ENCODE assay signal across 20 cellular contexts in the genomic region with DNA sequence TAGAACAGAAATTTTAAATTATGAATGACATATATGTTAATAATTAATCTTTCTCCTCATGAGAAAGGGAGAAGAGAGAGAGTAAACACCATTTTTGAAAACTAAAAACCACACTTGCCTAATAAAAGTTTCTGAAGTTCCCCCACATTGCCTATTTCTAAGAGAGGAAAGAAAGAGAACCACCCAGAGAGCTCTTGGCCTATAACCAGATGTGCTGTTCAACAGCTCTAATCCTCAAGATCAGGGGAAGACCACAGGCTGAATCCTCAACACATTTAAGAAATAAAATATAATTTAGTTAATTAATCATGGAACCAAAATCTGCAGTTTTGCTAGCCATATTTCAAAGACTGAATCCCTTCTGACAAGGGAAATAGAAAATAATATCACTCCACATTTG. TPM values are rescaled to one million over a fixed set of nuclear protein-coding genes. Genes with fewer than 3 reads are reported as not detected.
"Had no signal": no experiment of that assay in that cellular context is flagged by ENCODE, and none has a peak within 500 bp of the region (broad histone marks: within the 10 kb centered on the region; RNA-seq: fewer than 3 reads in every experiment).

No MANE protein-coding gene starts in this region.

- H3K9me3 Mint-ChIP-seq: activated naive CD8-positive, alpha-beta T cell treated with anti-CD3 and anti-CD28 coated beads, Interleukin-2, amount 50 U/mL, for 24 hours; activated T-helper 17 cell treated with anti-CD3 and anti-CD28 coated beads, Interleukin-2, amount 50 U/mL, for 72 hours; memory B cell; stimulated activated memory B cell treated with anti-CD40 and anti-IgM and Interleukin-4, amounts not matched to agents 10 μg/mL and 1 μg/mL and 100 μg/mL, for 72 hours; T-cell had no signal

- DNase-seq: activated CD4-positive, alpha-beta T cell treated with anti-CD3 and anti-CD28 coated beads, Interleukin-2, amount 50 U/mL, for 1 hour; activated naive CD4-positive, alpha-beta T cell treated with Interleukin-2 at 50 U/mL for 16 hours; activated naive CD8-positive, alpha-beta T cell treated with anti-CD3 and anti-CD28 coated beads, Interleukin-2, amount 50 U/mL, for 24 hours; activated T-cell treated with anti-CD3 and anti-CD28 coated beads for 4 hours; foreskin fibroblast; glutamatergic neuron; hypothalamus; left ventricle myocardium inferior; ovary; sigmoid colon; stimulated activated CD4-positive, alpha-beta T cell treated with anti-CD3 and anti-CD28 coated beads, Interleukin-2, amount 100 ng/mL, for 48 hours; T-cell; T-helper 9 cell; thyroid gland; uterus had no signal

- H3K4me3 ChIP-seq: cardiac muscle cell, left ventricle myocardium inferior, ovary, sigmoid colon, thyroid gland, uterus had no signal

- ATAC-seq: activated CD4-positive, CD25-positive, alpha-beta regulatory T cell treated with anti-CD3 and anti-CD28 coated beads, Interleukin-2, amount 50 U/mL, for 24 hours; activated naive CD8-positive, alpha-beta T cell treated with anti-CD3 and anti-CD28 coated beads, Interleukin-2, amount 50 U/mL, for 24 hours; activated T-helper 17 cell treated with anti-CD3 and anti-CD28 coated beads, Interleukin-2, amount 50 U/mL, for 72 hours; stimulated activated memory B cell treated with anti-CD40 and anti-IgM and Interleukin-4, amounts not matched to agents 10 μg/mL and 1 μg/mL and 100 μg/mL, for 72 hours; T-cell had no signal

- H3K27me3 ChIP-seq: ovary, thyroid gland, uterus had no signal

- H3K9me3 ChIP-seq: left ventricle myocardium inferior, ovary, sigmoid colon, thyroid gland, uterus had no signal

- H3K36me3 ChIP-seq: cardiac muscle cell, left ventricle myocardium inferior, ovary, sigmoid colon, thyroid gland, uterus had no signal

- H3K4me1 Mint-ChIP-seq: activated naive CD8-positive, alpha-beta T cell treated with anti-CD3 and anti-CD28 coated beads, Interleukin-2, amount 50 U/mL, for 24 hours; activated T-helper 17 cell treated with anti-CD3 and anti-CD28 coated beads, Interleukin-2, amount 50 U/mL, for 72 hours; memory B cell; stimulated activated memory B cell treated with anti-CD40 and anti-IgM and Interleukin-4, amounts not matched to agents 10 μg/mL and 1 μg/mL and 100 μg/mL, for 72 hours had no signal

- H3K4me1 ChIP-seq: thyroid gland had no signal

- H3K27ac ChIP-seq: cardiac muscle cell, left ventricle myocardium inferior, ovary had no signal

- H3K4me3 Mint-ChIP-seq: activated naive CD8-positive, alpha-beta T cell treated with anti-CD3 and anti-CD28 coated beads, Interleukin-2, amount 50 U/mL, for 24 hours; activated T-helper 17 cell treated with anti-CD3 and anti-CD28 coated beads, Interleukin-2, amount 50 U/mL, for 72 hours; memory B cell; stimulated activated memory B cell treated with anti-CD40 and anti-IgM and Interleukin-4, amounts not matched to agents 10 μg/mL and 1 μg/mL and 100 μg/mL, for 72 hours; T-cell had no signal

- H3K36me3 Mint-ChIP-seq: memory B cell; stimulated activated memory B cell treated with anti-CD40 and anti-IgM and Interleukin-4, amounts not matched to agents 10 μg/mL and 1 μg/mL and 100 μg/mL, for 72 hours; T-cell had no signal

- H3K27ac Mint-ChIP-seq: activated naive CD8-positive, alpha-beta T cell treated with anti-CD3 and anti-CD28 coated beads, Interleukin-2, amount 50 U/mL, for 24 hours; activated T-helper 17 cell treated with anti-CD3 and anti-CD28 coated beads, Interleukin-2, amount 50 U/mL, for 72 hours; memory B cell; stimulated activated memory B cell treated with anti-CD40 and anti-IgM and Interleukin-4, amounts not matched to agents 10 μg/mL and 1 μg/mL and 100 μg/mL, for 72 hours; T-cell had no signal

RNA-seq across cellular contexts. Expression of a gene that starts 11.9 kb away (rescaled TPM):
- total RNA-seq: activated T-helper 17 cell treated with anti-CD3 and anti-CD28 coated beads, Interleukin-2, amount 50 U/mL, for 72 hours had no signal
